Comparison of ENCODE assay signal across 17 cellular contexts in the genomic region with DNA sequence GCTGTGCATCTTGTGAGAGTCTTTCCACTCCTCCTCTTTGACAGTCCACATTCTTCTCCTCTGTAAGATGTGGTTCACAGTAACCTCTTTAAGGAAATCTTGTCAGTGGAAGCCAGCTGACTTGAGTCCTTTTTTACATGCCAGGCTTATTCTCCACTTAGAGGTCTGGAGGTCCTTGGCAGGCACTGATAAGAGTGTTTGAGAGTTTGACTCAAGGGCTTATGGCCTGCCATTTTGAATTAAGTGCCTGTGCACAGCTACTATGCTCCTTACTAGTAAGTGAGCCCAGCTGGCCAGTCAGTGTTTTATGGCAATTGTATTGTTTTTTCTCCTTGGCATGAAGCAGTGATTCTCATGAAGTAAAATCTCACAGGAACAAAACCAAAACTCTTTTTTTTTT.
DNase-seq lines count a peak whose midpoint lies in the region; ATAC-seq, FAIRE-seq and TF ChIP-seq lines count a peak whose summit lies in the region.
"Had no signal": no experiment of that assay in that cellular context is flagged by ENCODE, and none has a peak within 500 bp of the region (broad histone marks: within the 10 kb centered on the region; RNA-seq: fewer than 3 reads in every experiment).

No MANE protein-coding gene starts in this region.

- no peak overlapping the region for H3K27ac ChIP-seq in HepG2 (ENCODE audit: extremely low read length, insufficient read depth, low read length)
- no peak overlapping the region for H3K27ac ChIP-seq in right lobe of liver
- peak overlapping the region; percentile 54 for H3K27ac ChIP-seq in VCaP
- H3K27ac ChIP-seq: SJCRH30 had no signal

- H3K4me2 ChIP-seq in HepG2 (ENCODE audit: low read depth, low read length), result no peak overlapping the region

- POLR2A ChIA-PET in HepG2 (lab: Yijun Ruan, JAX), result interaction anchor here (0.8 kb wide), 1 partner anchor 79 kb away, joined by 3 read pairs; no protein-coding TSS in a partner anchor

- CTCF ChIA-PET in HepG2 (lab: Yijun Ruan, JAX; ENCODE audit: low intra/inter-chr PET ratio, low total read pairs), result interaction anchor here (0.9 to 1.6 kb wide), 3 partner anchors 101 to 472 kb away, joined by 3 to 10 read pairs (median 8); a partner anchor contains a TSS

- in situ Hi-C loops in HepG2 (cut with HindIII; ENCODE audit: extremely low pct_ligation_motif_present, low pct_unique_long_range_greater_than_20kb), result loop anchor here (10.0 kb wide), 1 partner anchor 352 kb away; no protein-coding TSS in a partner anchor

- H3K79me2 ChIP-seq in HepG2 (ENCODE audit: insufficient read depth, low read length), result no peaks in the 10 kb centered on the region

- H3K27me3 ChIP-seq in HepG2 (ENCODE audit: control insufficient read depth in 1 of 2, insufficient read depth in 2 of 2, low read length in 2 of 2), result no peaks in the 10 kb centered on the region
- no peaks in the 10 kb centered on the region for H3K27me3 ChIP-seq in right lobe of liver
- H3K27me3 ChIP-seq: SJCRH30 had no signal

- H3K9me3 ChIP-seq in HepG2 (ENCODE audit: low read length) (no peaks in the 10 kb centered on the region), right lobe of liver (no peaks in the 10 kb centered on the region)
- H3K9me3 ChIP-seq: SJCRH30 had no signal

- no peak for TF ChIP-seq POLR2A in HepG2 (IDR thresholded peaks at IDR 0.05; ENCODE audit: insufficient read depth in 1 of 2, low read depth in 2 of 2, low read length in 2 of 2)
- TF ChIP-seq POLR2A in right lobe of liver (IDR thresholded peaks at IDR 0.05), result no peak

- no peak overlapping the region for H3K9ac ChIP-seq in HepG2 (ENCODE audit: insufficient read depth, low read depth, low read length)

- no peak for TF ChIP-seq RAD21 in HepG2 (CRISPR knock-in tag; IDR thresholded peaks at IDR 0.05)

- no peak overlapping the region for H2AFZ ChIP-seq in HepG2 (ENCODE audit: low read length)

- no peak overlapping the region for H3K4me3 Mint-ChIP-seq in glutamatergic neuron (ENCODE audit: unreplicated experiment)

- intact Hi-C loops in HepG2 (cut with micrococcal nuclease; ENCODE audit: unreplicated experiment), result loop anchor here (5.0 to 10.0 kb wide), 2 partner anchors 472 to 569 kb away; a partner anchor contains a TSS
- intact Hi-C loops in right lobe of liver (cut with DNase I), result no loop called here

- no peak for TF ChIP-seq CTCF in HepG2 (CRISPR knock-in tag; IDR thresholded peaks at IDR 0.05)
- TF ChIP-seq CTCF in right lobe of liver (IDR thresholded peaks at IDR 0.05), result no peak
- TF ChIP-seq CTCF in VCaP (conservative IDR thresholded peaks at IDR 0.05), result no peak
- no peak for TF ChIP-seq CTCF in glutamatergic neuron (IDR thresholded peaks at IDR 0.05; ENCODE audit: partially characterized antibody, unreplicated experiment)
- TF ChIP-seq CTCF in foreskin fibroblast (IDR thresholded peaks at IDR 0.05; ENCODE audit: low read depth, low read length), result no peak

- peaks cover 2% of the 10 kb centered on the region for H3K27me3 Mint-ChIP-seq in glutamatergic neuron (ENCODE audit: unreplicated experiment)

- peaks cover 26 to 86% of the 10 kb centered on the region in 2 experiments for H3K36me3 ChIP-seq in HepG2 (replicated peaks in 1 of 2; ENCODE audit: control insufficient read depth in 1 of 2, insufficient read depth in 2 of 2, low read length in 2 of 2)
- H3K36me3 ChIP-seq in right lobe of liver, result peaks cover 0 to 17% (median 5%) of the 10 kb centered on the region in 4 donors

- FAIRE-seq in HepG2 (lab: Jason Lieb, UNC), result no peak
- FAIRE-seq: HTR-8/SVneo had no signal

- H3K4me1 Mint-ChIP-seq in glutamatergic neuron (ENCODE audit: low read depth, unreplicated experiment), result peaks cover 2% of the 10 kb centered on the region

- H3K4me1 ChIP-seq in HepG2 (ENCODE audit: insufficient read depth, low read length) (no peaks in the 10 kb centered on the region), right lobe of liver (peaks cover 0 to 6% (median 0%) of the 10 kb centered on the region in 4 donors)
- H3K4me1 ChIP-seq: SJCRH30 had no signal

- peaks cover 2% of the 10 kb centered on the region for H3K9me3 Mint-ChIP-seq in glutamatergic neuron (ENCODE audit: unreplicated experiment)

- DNase-seq in HepG2 (ENCODE audit: low spot score) (no peak), right lobe of liver (no peak), glutamatergic neuron (no peak), NCI-H146 (lab: John Stamatoyannopoulos, UW) (no peak), islet precursor cell (no peak), foreskin fibroblast (no peak)
- DNase-seq: DMS53, H7, MV-4-11, NCI-H1417, NCI-H1930, NCI-H510A, NCI-H82, PC-3, SJCRH30 had no signal

- no peak for ATAC-seq in HepG2
- ATAC-seq in right lobe of liver, result no peak
- ATAC-seq: PC-3 had no signal

- H3K27ac Mint-ChIP-seq in glutamatergic neuron (ENCODE audit: unreplicated experiment), result peak overlapping the region; percentile 10

- H4K20me1 ChIP-seq in HepG2 (ENCODE audit: insufficient read depth, low read length), result peaks cover 7% of the 10 kb centered on the region

- no TSS peak for BruUV-seq in HepG2 (replicated peaks; lab: Mats Ljungman, UMichigan)

- TF ChIP-seq EP300 in HepG2 (IDR thresholded peaks at IDR 0.05; ENCODE audit: low read depth in 2 of 2, low read length in 2 of 2) (no peak), HepG2 (CRISPR knock-in tag; IDR thresholded peaks at IDR 0.05; ENCODE audit: borderline replicate concordance) (no peak)

- no peaks in the 10 kb centered on the region for H3K36me3 Mint-ChIP-seq in glutamatergic neuron (ENCODE audit: unreplicated experiment)

- H3K4me3 ChIP-seq in HepG2 (replicated peaks in 1 of 3; ENCODE audit: insufficient read depth in 1 of 3, low read depth in 2 of 3, low read length in 3 of 3), result no peak overlapping the region
- no peak overlapping the region for H3K4me3 ChIP-seq in right lobe of liver
- H3K4me3 ChIP-seq in foreskin fibroblast (ENCODE audit: low read depth in 1 of 2, low read length in 2 of 2), result no peak overlapping the region
- H3K4me3 ChIP-seq: SJCRH30 had no signal

TF ChIP-seq in HepG2, 621 proteins besides CTCF, POLR2A, EP300 and RAD21:
- TF ChIP-seq PRPF4 (IDR thresholded peaks at IDR 0.05; ENCODE audit: low read depth, low read length, poor library complexity, severe bottlenecking) (no peak), RBM22 (optimal IDR thresholded peaks at IDR 0.05; ENCODE audit: low read length) (peak; percentile 79)
